Comparison of ENCODE assay signal across 1 cellular context in the genomic region with DNA sequence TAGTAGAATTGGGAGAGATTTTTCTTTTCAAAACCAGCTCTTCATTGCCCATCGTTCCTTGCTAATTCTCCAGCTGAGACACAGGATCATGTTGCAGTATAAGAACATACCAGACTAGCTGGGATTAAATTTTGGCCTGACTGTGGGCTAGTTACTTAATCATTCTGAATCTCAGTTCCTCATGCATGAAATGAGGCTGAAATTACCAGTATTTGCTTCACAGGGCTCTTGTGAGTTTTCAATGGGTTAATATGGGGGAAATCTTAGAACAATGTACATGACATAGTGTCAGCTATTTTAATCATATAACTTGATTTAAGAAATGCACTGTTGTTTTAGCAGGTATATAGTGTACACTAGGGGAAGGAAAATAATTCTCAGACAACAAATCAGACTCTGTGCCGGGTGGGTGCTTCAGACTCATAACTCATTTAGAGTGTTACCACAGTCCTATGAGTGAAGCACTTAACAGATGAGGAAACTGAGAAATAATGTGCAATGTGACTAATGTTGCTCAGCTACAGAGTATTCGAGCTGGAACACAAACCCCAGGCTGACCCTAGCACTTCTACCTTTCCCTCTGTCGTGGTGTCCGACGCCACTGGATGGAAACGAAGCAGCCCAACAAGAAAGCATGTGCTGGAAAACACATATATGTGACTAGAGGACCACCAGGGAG.
TF ChIP-seq lines count a peak whose summit lies in the region.

No MANE protein-coding gene starts in this region.

TF ChIP-seq in WTC11, 78 proteins besides CTCF, POLR2A, EP300 and RAD21 (continued from another document):
- TF ChIP-seq, protein P1, sequence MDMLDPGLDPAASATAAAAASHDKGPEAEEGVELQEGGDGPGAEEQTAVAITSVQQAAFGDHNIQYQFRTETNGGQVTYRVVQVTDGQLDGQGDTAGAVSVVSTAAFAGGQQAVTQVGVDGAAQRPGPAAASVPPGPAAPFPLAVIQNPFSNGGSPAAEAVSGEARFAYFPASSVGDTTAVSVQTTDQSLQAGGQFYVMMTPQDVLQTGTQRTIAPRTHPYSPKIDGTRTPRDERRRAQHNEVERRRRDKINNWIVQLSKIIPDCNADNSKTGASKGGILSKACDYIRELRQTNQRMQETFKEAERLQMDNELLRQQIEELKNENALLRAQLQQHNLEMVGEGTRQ (CRISPR knock-in tag; IDR thresholded peaks at IDR 0.05): no peak
- TF ChIP-seq, protein P2, sequence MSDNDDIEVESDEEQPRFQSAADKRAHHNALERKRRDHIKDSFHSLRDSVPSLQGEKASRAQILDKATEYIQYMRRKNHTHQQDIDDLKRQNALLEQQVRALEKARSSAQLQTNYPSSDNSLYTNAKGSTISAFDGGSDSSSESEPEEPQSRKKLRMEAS (CRISPR knock-in tag; IDR thresholded peaks at IDR 0.05): no peak
- TF ChIP-seq, protein P3, sequence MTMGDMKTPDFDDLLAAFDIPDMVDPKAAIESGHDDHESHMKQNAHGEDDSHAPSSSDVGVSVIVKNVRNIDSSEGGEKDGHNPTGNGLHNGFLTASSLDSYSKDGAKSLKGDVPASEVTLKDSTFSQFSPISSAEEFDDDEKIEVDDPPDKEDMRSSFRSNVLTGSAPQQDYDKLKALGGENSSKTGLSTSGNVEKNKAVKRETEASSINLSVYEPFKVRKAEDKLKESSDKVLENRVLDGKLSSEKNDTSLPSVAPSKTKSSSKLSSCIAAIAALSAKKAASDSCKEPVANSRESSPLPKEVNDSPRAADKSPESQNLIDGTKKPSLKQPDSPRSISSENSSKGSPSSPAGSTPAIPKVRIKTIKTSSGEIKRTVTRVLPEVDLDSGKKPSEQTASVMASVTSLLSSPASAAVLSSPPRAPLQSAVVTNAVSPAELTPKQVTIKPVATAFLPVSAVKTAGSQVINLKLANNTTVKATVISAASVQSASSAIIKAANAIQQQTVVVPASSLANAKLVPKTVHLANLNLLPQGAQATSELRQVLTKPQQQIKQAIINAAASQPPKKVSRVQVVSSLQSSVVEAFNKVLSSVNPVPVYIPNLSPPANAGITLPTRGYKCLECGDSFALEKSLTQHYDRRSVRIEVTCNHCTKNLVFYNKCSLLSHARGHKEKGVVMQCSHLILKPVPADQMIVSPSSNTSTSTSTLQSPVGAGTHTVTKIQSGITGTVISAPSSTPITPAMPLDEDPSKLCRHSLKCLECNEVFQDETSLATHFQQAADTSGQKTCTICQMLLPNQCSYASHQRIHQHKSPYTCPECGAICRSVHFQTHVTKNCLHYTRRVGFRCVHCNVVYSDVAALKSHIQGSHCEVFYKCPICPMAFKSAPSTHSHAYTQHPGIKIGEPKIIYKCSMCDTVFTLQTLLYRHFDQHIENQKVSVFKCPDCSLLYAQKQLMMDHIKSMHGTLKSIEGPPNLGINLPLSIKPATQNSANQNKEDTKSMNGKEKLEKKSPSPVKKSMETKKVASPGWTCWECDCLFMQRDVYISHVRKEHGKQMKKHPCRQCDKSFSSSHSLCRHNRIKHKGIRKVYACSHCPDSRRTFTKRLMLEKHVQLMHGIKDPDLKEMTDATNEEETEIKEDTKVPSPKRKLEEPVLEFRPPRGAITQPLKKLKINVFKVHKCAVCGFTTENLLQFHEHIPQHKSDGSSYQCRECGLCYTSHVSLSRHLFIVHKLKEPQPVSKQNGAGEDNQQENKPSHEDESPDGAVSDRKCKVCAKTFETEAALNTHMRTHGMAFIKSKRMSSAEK (CRISPR knock-in tag; IDR thresholded peaks at IDR 0.05; ENCODE audit: borderline replicate concordance): no peak
- TF ChIP-seq TCF7 (CRISPR knock-in tag; IDR thresholded peaks at IDR 0.05; ENCODE audit: low read depth): no peak
- TF ChIP-seq JAZF1 (CRISPR knock-in tag; IDR thresholded peaks at IDR 0.05): no peak
- TF ChIP-seq ZNF671 (CRISPR knock-in tag; IDR thresholded peaks at IDR 0.05): no peak
